20 cellular contexts compared by ENCODE assay signal in the genomic region with DNA sequence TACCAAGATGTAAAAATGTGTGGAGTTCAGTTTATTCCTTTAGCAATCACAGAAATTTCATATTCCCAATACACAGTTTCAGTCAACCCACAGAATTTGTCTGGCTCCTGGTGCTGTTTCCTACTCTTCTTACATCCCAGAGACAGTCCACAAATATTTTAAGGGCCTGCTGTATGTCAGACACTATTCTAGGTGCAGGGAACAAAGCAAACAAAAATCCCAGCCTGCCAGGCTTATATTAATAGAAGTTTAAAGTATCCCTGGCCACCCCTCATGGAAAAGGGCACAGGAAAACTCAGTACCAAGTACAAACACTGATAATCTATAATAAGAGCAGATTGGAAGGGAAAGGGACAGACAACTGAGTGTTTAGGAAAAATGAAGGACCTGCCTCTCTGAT.
"Had no signal": no experiment of that assay in that cellular context is flagged by ENCODE, and none has a peak within 500 bp of the region (broad histone marks: within the 10 kb centered on the region; RNA-seq: fewer than 3 reads in every experiment).

No MANE protein-coding gene starts in this region.

- ATAC-seq: esophagus mucosa; gastrocnemius medialis; left colon; natural killer cell; pancreas; stimulated activated naive B cell treated with anti-CD40 and anti-IgM and Interleukin-4, amounts not matched to agents 10 μg/mL and 1 μg/mL and 100 μg/mL, for 72 hours; stimulated activated naive CD8-positive, alpha-beta T cell treated with anti-CD3 and anti-CD28 coated beads, Interleukin-15, amount 100 ng/mL, for 72 hours had no signal

- H3K4me1 ChIP-seq: gastrocnemius medialis, pancreas, thyroid gland had no signal

- H3K36me3 ChIP-seq: gastrocnemius medialis, pancreas, thyroid gland had no signal

- H3K27ac ChIP-seq: epithelial cell of prostate, gastrocnemius medialis, pancreas, thyroid gland had no signal

- H3K4me3 ChIP-seq: gastrocnemius medialis, lung, pancreas, thyroid gland had no signal

- H3K9me3 ChIP-seq: gastrocnemius medialis, pancreas, thyroid gland had no signal

- DNase-seq: effector CD8-positive, alpha-beta T cell; endodermal cell; foreskin fibroblast; gastrocnemius medialis; head of caudate nucleus; hippocampal formation; left colon; natural killer cell; occipital lobe; pancreas; retina; small intestine; stimulated activated CD4-positive, alpha-beta T cell treated with anti-CD3 and anti-CD28 coated beads, Interleukin-15, amount 100 ng/mL, for 24 hours; stimulated activated CD4-positive, alpha-beta T cell treated with anti-CD3 and anti-CD28 coated beads, Interleukin-2, amount 100 ng/mL, for 48 hours; stimulated activated naive B cell treated with anti-CD40 and anti-IgM and Interleukin-4, amounts not matched to agents 10 μg/mL and 1 μg/mL and 100 μg/mL, for 72 hours; stimulated activated naive CD8-positive, alpha-beta T cell treated with anti-CD3 and anti-CD28 coated beads, Interleukin-15, amount 100 ng/mL, for 72 hours; thyroid gland had no signal

- H3K27me3 ChIP-seq: gastrocnemius medialis, pancreas, thyroid gland had no signal
